Comparison of ENCODE assay signal across 8 cellular contexts in the genomic region with DNA sequence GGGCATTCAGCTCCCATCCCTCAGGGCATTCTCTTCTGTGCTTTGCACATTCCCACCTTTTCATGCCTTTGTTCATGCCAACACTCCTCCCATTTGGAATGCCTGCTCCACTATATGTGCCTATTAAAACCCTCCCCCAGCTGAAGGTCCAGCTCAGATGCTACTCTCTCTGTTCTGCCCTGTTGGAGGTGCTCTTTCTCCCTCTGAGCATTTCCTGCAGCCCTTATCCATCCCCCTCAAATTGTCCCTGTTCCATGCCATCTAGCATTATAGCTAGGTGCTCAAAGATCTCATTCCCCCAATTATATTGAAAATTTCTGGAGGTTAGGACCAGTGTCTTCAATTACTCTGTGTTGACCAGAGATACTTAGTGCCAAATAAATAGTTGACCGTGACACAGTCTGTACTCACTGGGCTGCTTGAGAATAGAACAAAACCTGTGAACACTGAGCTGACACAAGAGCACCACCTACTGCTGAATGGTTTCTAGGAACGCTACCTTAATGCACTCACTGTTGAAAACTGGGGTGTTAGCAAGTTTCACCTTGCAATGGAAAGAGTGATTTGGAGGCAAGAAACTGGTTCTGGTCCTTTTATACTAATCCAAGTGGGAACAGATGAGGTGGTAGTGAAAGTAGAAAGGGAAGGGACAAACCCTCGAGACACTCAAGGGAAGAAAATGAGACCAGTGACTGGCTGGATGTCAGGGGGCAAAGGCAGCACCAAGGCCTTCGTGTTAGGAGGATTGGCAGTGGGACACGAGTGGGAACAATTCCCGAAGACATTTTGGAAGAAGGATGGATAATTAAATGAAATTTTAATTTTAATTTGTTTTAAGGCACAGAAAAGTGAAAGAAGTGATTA.
DNase-seq lines count a peak whose midpoint lies in the region; ATAC-seq and TF ChIP-seq lines count a peak whose summit lies in the region.

No MANE protein-coding gene starts in this region.

- H3K9me2 ChIP-seq in OCI-LY7 (ENCODE audit: insufficient read depth, low read length): no peaks in the 10 kb centered on the region

- H3K9me3 Mint-ChIP-seq in activated CD8-positive, alpha-beta memory T cell treated with anti-CD3 and anti-CD28 coated beads, Interleukin-2, amount 10 ng/mL, durations not matched to agents 7 days and 5 days (ENCODE audit: low read depth): no peaks in the 10 kb centered on the region
- no peaks in the 10 kb centered on the region for H3K9me3 Mint-ChIP-seq in CD14-positive monocyte

- no peaks in the 10 kb centered on the region for H3K4me1 Mint-ChIP-seq in activated CD8-positive, alpha-beta memory T cell treated with anti-CD3 and anti-CD28 coated beads, Interleukin-2, amount 10 ng/mL, durations not matched to agents 7 days and 5 days
- H3K4me1 Mint-ChIP-seq in CD14-positive monocyte: no peaks in the 10 kb centered on the region

- no peaks in the 10 kb centered on the region for H3K4me1 ChIP-seq in OCI-LY7 (ENCODE audit: insufficient read depth, low read length, poor library complexity, severe bottlenecking)

- no peaks in the 10 kb centered on the region for H3K9me3 ChIP-seq in AG04450 (ENCODE audit: control insufficient read depth, insufficient read depth, low read length)
- no peaks in the 10 kb centered on the region for H3K9me3 ChIP-seq in OCI-LY7 (ENCODE audit: low read length)

- no peaks in the 10 kb centered on the region for H3K36me3 ChIP-seq in OCI-LY7 (ENCODE audit: insufficient read depth, low read length)

- no peak overlapping the region for H2AFZ ChIP-seq in OCI-LY7 (ENCODE audit: low read length)

- H3K4me3 ChIP-seq in AG04450 (ENCODE audit: low read depth, low read length) (no peak overlapping the region), OCI-LY7 (ENCODE audit: low read depth, low read length, poor library complexity, severe bottlenecking) (no peak overlapping the region), fibroblast of pulmonary artery (replicated peaks; ENCODE audit: low read depth, low read length) (no peak overlapping the region)

- no peak for ATAC-seq in activated CD8-positive, alpha-beta memory T cell treated with anti-CD3 and anti-CD28 coated beads, Interleukin-2, amount 10 ng/mL, durations not matched to agents 7 days and 5 days

- H3K36me3 Mint-ChIP-seq in activated CD8-positive, alpha-beta memory T cell treated with anti-CD3 and anti-CD28 coated beads, Interleukin-2, amount 10 ng/mL, durations not matched to agents 7 days and 5 days: no peaks in the 10 kb centered on the region
- no peaks in the 10 kb centered on the region for H3K36me3 Mint-ChIP-seq in CD14-positive monocyte

- POLR2A ChIA-PET in AG04450 (lab: Yijun Ruan, JAX): interaction anchor here (0.7 kb wide), 1 partner anchor 249 kb away, joined by 4 read pairs; no protein-coding TSS in a partner anchor
- POLR2A ChIA-PET in OCI-LY7 (lab: Charles Lee): no interaction called here

- H3K27me3 Mint-ChIP-seq in activated CD8-positive, alpha-beta memory T cell treated with anti-CD3 and anti-CD28 coated beads, Interleukin-2, amount 10 ng/mL, durations not matched to agents 7 days and 5 days: no peaks in the 10 kb centered on the region
- H3K27me3 Mint-ChIP-seq in CD14-positive monocyte (ENCODE audit: low read depth in 3 of 3): peaks cover 8 to 14% (median 11%) of the 10 kb centered on the region in 3 donors

- H3K27ac ChIP-seq in AG04450 (ENCODE audit: low read depth, low read length) (no peak overlapping the region), OCI-LY7 (ENCODE audit: low read depth, low read length, poor library complexity, severe bottlenecking) (no peak overlapping the region)

- CTCF ChIA-PET in AG04450 (lab: Charles Lee) (interaction anchor here (0.7 to 2.9 kb wide), 9 partner anchors 7 to 417 kb away, joined by 3 to 36 read pairs (median 3); partner anchors contain the start of gene KALRN), OCI-LY7 (lab: Charles Lee; ENCODE audit: unreplicated experiment) (no interaction called here)
- CTCF ChIA-PET in activated CD8-positive, alpha-beta memory T cell treated with anti-CD3 and anti-CD28 coated beads, Interleukin-2, amount 10 ng/mL, durations not matched to agents 7 days and 5 days (lab: Charles Lee): no interaction called here

- H4K20me1 ChIP-seq in OCI-LY7 (ENCODE audit: insufficient read depth, low read length): no peaks in the 10 kb centered on the region

- intact Hi-C loops in OCI-LY7 (cut with micrococcal nuclease; ENCODE audit: unreplicated experiment): no loop called here
- intact Hi-C loops in CD14-positive monocyte (cut with micrococcal nuclease): no loop called here

- TF ChIP-seq CTCF in AG04450 (IDR thresholded peaks at IDR 0.05; ENCODE audit: low read depth, low read length) (peak; percentile 70), GM20000 (IDR thresholded peaks at IDR 0.05; ENCODE audit: extremely low read depth, missing control alignments) (peak; percentile 13), OCI-LY7 (conservative IDR thresholded peaks at IDR 0.05; ENCODE audit: low read length) (peak; percentile 66), fibroblast of pulmonary artery (IDR thresholded peaks at IDR 0.05; ENCODE audit: low read length, missing control alignments) (peak; percentile 75), CD14-positive monocyte (IDR thresholded peaks at IDR 0.05) (no peak)

- BruUV-seq in OCI-LY7 (replicated peaks; lab: Mats Ljungman, UMichigan): no TSS peak

- H3K27ac Mint-ChIP-seq in activated CD8-positive, alpha-beta memory T cell treated with anti-CD3 and anti-CD28 coated beads, Interleukin-2, amount 10 ng/mL, durations not matched to agents 7 days and 5 days: no peak overlapping the region
- H3K27ac Mint-ChIP-seq in CD14-positive monocyte: peak overlapping the region in 1 of 7 donors; percentile 68

- H3K4me2 ChIP-seq in OCI-LY7 (ENCODE audit: low read length): no peak overlapping the region

- DNase-seq in AG04450 (ENCODE audit: low read depth, low spot score) (no peak), GM20000 (ENCODE audit: low spot score) (peak; percentile 40), OCI-LY7 (ENCODE audit: low spot score) (peak; percentile 18), fibroblast of pulmonary artery (ENCODE audit: low read depth) (peak; percentile 69), putamen (ENCODE audit: low spot score) (peak; percentile 28), CD14-positive monocyte (ENCODE audit: low spot score) (no peak)
- no peak for DNase-seq in activated CD8-positive, alpha-beta memory T cell treated with anti-CD3 and anti-CD28 coated beads, Interleukin-2, amount 10 ng/mL, durations not matched to agents 7 days and 5 days
- DNase-seq in activated T-cell treated with anti-CD3 and anti-CD28 coated beads, Interleukin-2, amount 50 U/mL, for 1 hour: no peak

- peaks cover 15% of the 10 kb centered on the region for H3K27me3 ChIP-seq in AG04450 (ENCODE audit: control insufficient read depth, insufficient read depth, low read length)

- no peak overlapping the region for H3K4me3 Mint-ChIP-seq in activated CD8-positive, alpha-beta memory T cell treated with anti-CD3 and anti-CD28 coated beads, Interleukin-2, amount 10 ng/mL, durations not matched to agents 7 days and 5 days
- no peak overlapping the region for H3K4me3 Mint-ChIP-seq in CD14-positive monocyte

- H3K79me2 ChIP-seq in OCI-LY7 (ENCODE audit: insufficient read depth, low read depth, low read length): no peaks in the 10 kb centered on the region

Comparison
In these comparisons a context has a peak if more than half of its experiments do, and no peak if none do; other contexts are left out.
1. DNase-seq: peak in GM20000 (single experiment), OCI-LY7 (single experiment), fibroblast of pulmonary artery (single experiment) and putamen (single experiment); none in AG04450 (single experiment), activated CD8-positive, alpha-beta memory T cell treated with anti-CD3 and anti-CD28 coated beads, Interleukin-2, amount 10 ng/mL, durations not matched to agents 7 days and 5 days (single experiment), CD14-positive monocyte (single experiment) and activated T-cell treated with anti-CD3 and anti-CD28 coated beads, Interleukin-2, amount 50 U/mL, for 1 hour (single experiment).